In the genomic region with DNA sequence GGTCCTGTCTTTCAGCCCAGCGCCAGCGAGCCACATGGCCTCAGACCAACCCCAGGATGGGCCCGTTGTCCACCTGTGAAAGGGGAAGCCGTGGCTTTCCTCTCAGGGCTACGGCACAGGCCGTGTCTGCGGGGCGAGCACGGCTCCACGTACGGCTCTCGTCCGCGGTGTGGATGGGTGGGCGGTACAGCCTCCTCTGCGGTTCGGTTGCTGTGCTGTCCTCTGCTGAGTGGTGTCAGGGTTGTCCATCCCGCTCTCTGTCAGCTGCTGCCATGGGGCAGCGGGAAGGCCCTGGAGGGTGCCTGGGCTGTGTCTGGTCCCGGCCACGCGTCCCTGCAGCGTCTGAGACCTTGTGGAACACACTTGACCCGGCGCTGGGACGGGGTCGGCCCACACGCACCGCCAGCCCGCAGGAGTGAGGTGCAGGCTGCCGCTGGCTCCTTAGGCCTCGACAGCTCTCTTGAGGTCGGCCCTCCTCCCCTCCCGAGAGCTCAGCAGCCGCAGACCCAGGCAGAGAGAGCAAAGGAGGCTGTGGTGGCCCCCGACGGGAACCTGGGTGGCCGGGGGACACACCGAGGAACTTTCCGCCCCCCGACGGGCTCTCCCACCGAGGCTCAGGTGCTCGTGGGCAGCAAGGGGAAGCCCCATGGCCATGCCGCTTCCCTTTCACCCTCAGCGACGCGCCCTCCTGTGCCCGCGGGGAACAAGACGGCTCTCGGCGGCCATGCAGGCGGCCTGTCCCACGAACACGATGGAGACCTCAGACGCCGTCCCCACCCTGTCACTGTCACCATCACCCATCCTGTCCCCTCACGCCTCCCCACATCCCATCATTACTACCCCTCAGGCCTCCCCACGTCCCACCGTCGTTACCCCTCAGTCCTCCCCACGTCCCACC, we compare ENCODE assay signal across 8 cellular contexts.
A peak's percentile ranks its signal among the peaks of the same experiment; 100 is the strongest.
DNase-seq lines count a peak whose midpoint lies in the region; ATAC-seq and TF ChIP-seq lines count a peak whose summit lies in the region.

No MANE protein-coding gene starts in this region.

- H3K36me3 ChIP-seq in right atrium auricular region (peaks cover 8% of the 10 kb centered on the region), left ventricle myocardium inferior (peaks cover 13% of the 10 kb centered on the region)

- peak; percentile 24 for ATAC-seq in HG03565 (IDR thresholded peaks at IDR 0.05; ENCODE audit: unreplicated experiment)

- no peak for TF ChIP-seq CTCF in right atrium auricular region (IDR thresholded peaks at IDR 0.05)
- no peak for TF ChIP-seq CTCF in left ventricle myocardium inferior (IDR thresholded peaks at IDR 0.05; ENCODE audit: borderline replicate concordance)

- H3K4me3 ChIP-seq in right atrium auricular region = no peak overlapping the region
- H3K4me3 ChIP-seq in left ventricle myocardium inferior = no peak overlapping the region

- H3K27ac ChIP-seq in right atrium auricular region = no peak overlapping the region
- H3K27ac ChIP-seq in left ventricle myocardium inferior (replicated peaks) = no peak overlapping the region

- no peaks in the 10 kb centered on the region for H3K27me3 ChIP-seq in right atrium auricular region
- H3K27me3 ChIP-seq in left ventricle myocardium inferior (ENCODE audit: low read depth) = no peaks in the 10 kb centered on the region

- intact Hi-C loops in left ventricle myocardium inferior (cut with micrococcal nuclease) = loop anchor here (5.0 to 10.0 kb wide), 2 partner anchors 120 to 137 kb away; no protein-coding TSS in a partner anchor

- H3K9me3 ChIP-seq in right atrium auricular region (no peaks in the 10 kb centered on the region), left ventricle myocardium inferior (replicated peaks) (no peaks in the 10 kb centered on the region)

- H3K4me1 ChIP-seq in right atrium auricular region (peaks cover 0 to 26% of the 10 kb centered on the region in 2 donors), left ventricle myocardium inferior (peaks cover 28% of the 10 kb centered on the region)

- DNase-seq in right atrium auricular region (ENCODE audit: low spot score) (peak; percentile 53), left ventricle myocardium inferior (no peak), COLO668 (lab: John Stamatoyannopoulos, UW; ENCODE audit: unreplicated experiment) (no peak), COR-L47 (lab: John Stamatoyannopoulos, UW) (no peak), NCI-H2171 (lab: John Stamatoyannopoulos, UW) (no peak)
- DNase-seq in activated T-cell treated with anti-CD3 and anti-CD28 coated beads, Interleukin-2, amount 50 U/mL, for 48 hours = peak; percentile 83 to 85
- peak; percentile 53 for DNase-seq in stimulated activated CD4-positive, alpha-beta T cell treated with anti-CD3 and anti-CD28 coated beads, Interleukin-12 subunit alpha, Interleukin-12 subunit beta, amount 100 ng/mL, for 4 hours

Comparison
In these comparisons a context has a peak if more than half of its experiments do, and no peak if none do; other contexts are left out.
1. DNase-seq: peak in right atrium auricular region (single experiment), activated T-cell treated with anti-CD3 and anti-CD28 coated beads, Interleukin-2, amount 50 U/mL, for 48 hours (2 of 2) and stimulated activated CD4-positive, alpha-beta T cell treated with anti-CD3 and anti-CD28 coated beads, Interleukin-12 subunit alpha, Interleukin-12 subunit beta, amount 100 ng/mL, for 4 hours (single experiment); none in left ventricle myocardium inferior (single experiment), COLO668 (single experiment), COR-L47 (single experiment) and NCI-H2171 (single experiment).